Comparison of ENCODE assay signal across 1 cellular context in genomic region chr16:58629681-58630640, GRCh38.
A peak's percentile ranks its signal among the peaks of the same experiment; 100 is the strongest.
TF ChIP-seq lines count a peak whose summit lies in the region.

Gene CNOT1, minus strand, starts transcription at chr16:58629826. Its CDS starts 30,489 bp downstream, at chr16:58599337.

TF ChIP-seq in HEK293, 187 proteins besides CTCF, POLR2A, EP300 and RAD21 (continued from another document and continues in another):
- TF ChIP-seq ZNF488 (tag by site-specific recombination; IDR thresholded peaks at IDR 0.05) (no peak), ZNF302 (tag by site-specific recombination; IDR thresholded peaks at IDR 0.05; ENCODE audit: low read depth) (no peak), RBAK (tag by site-specific recombination; IDR thresholded peaks at IDR 0.05) (no peak), TCF7L2 (IDR thresholded peaks at IDR 0.05; ENCODE audit: borderline replicate concordance, low read depth, low read length) (no peak), KLF17 (tag by site-specific recombination; IDR thresholded peaks at IDR 0.05) (peak; percentile 17), ZBTB11 (tag by site-specific recombination; conservative IDR thresholded peaks at IDR 0.05; ENCODE audit: low read depth) (peak; percentile 31), MZF1 (tag by site-specific recombination; IDR thresholded peaks at IDR 0.05; ENCODE audit: borderline replicate concordance) (peak; percentile 99), ZNF664 (tag by site-specific recombination; IDR thresholded peaks at IDR 0.05) (no peak), ZNF416 (tag by site-specific recombination; IDR thresholded peaks at IDR 0.05) (no peak), ZNF549 (tag by site-specific recombination; IDR thresholded peaks at IDR 0.05) (no peak), ZNF184 (tag by site-specific recombination; IDR thresholded peaks at IDR 0.05) (no peak), ZNF140 (tag by site-specific recombination; IDR thresholded peaks at IDR 0.05) (no peak), ZNF433 (tag by site-specific recombination; IDR thresholded peaks at IDR 0.05; ENCODE audit: low read depth) (no peak), EGR2 (tag by site-specific recombination; IDR thresholded peaks at IDR 0.05; ENCODE audit: low read depth) (no peak), ZNF560 (tag by site-specific recombination; IDR thresholded peaks at IDR 0.05; ENCODE audit: borderline replicate concordance) (no peak), ZNF768 (tag by site-specific recombination; IDR thresholded peaks at IDR 0.05) (no peak), ZNF692 (tag by site-specific recombination; IDR thresholded peaks at IDR 0.05) (peak; percentile 83), REST (tag by site-specific recombination; IDR thresholded peaks at IDR 0.05) (no peak), IKZF3 (tag by site-specific recombination; IDR thresholded peaks at IDR 0.05) (no peak), ZBTB21 (tag by site-specific recombination; IDR thresholded peaks at IDR 0.05) (no peak), ZNF785 (tag by site-specific recombination; IDR thresholded peaks at IDR 0.05) (no peak), PRDM4 (tag by site-specific recombination; IDR thresholded peaks at IDR 0.05) (peak; percentile 17; the same call in 1 of the 2 replicates), ZNF341 (tag by site-specific recombination; IDR thresholded peaks at IDR 0.05; ENCODE audit: low read depth) (no peak), ZBTB7A (tag by site-specific recombination; IDR thresholded peaks at IDR 0.05; ENCODE audit: low read depth) (peak; percentile 20), ZNF473 (tag by site-specific recombination; IDR thresholded peaks at IDR 0.05) (no peak), ZEB2 (tag by site-specific recombination; IDR thresholded peaks at IDR 0.05) (peak; percentile 61; the same call in 1 of the 2 replicates), KLF8 (tag by site-specific recombination; IDR thresholded peaks at IDR 0.05) (peak; percentile 28; the same call in 1 of the 2 replicates), ZNF747 (tag by site-specific recombination; IDR thresholded peaks at IDR 0.05) (no peak), ZNF660 (tag by site-specific recombination; IDR thresholded peaks at IDR 0.05) (peak; percentile 79; the same call in 1 of the 2 replicates), ZNF391 (tag by site-specific recombination; IDR thresholded peaks at IDR 0.05; ENCODE audit: borderline replicate concordance, low read depth) (no peak), ZNF335 (tag by site-specific recombination; conservative IDR thresholded peaks at IDR 0.05) (peak; percentile 100), ZNF501 (tag by site-specific recombination; IDR thresholded peaks at IDR 0.05) (0 out of 2 replicates have a peak, but pooled peaks have one; percentile 57), ZIC2 (tag by site-specific recombination; IDR thresholded peaks at IDR 0.05) (no peak), ZNF23 (tag by site-specific recombination; IDR thresholded peaks at IDR 0.05; ENCODE audit: borderline replicate concordance) (no peak), ZNF202 (tag by site-specific recombination; IDR thresholded peaks at IDR 0.05; ENCODE audit: borderline replicate concordance) (no peak), GLI4 (tag by site-specific recombination; IDR thresholded peaks at IDR 0.05) (no peak), GFI1B (tag by site-specific recombination; IDR thresholded peaks at IDR 0.05) (0 out of 2 replicates have a peak, but pooled peaks have one; percentile 2), ZNF132 (tag by site-specific recombination; IDR thresholded peaks at IDR 0.05; ENCODE audit: borderline replicate concordance) (no peak), ZNF792 (tag by site-specific recombination; IDR thresholded peaks at IDR 0.05) (0 out of 2 replicates have a peak, but pooled peaks have one; percentile 33), ZNF580 (tag by site-specific recombination; IDR thresholded peaks at IDR 0.05) (0 out of 2 replicates have a peak, but pooled peaks have one; percentile 75), OVOL3 (tag by site-specific recombination; IDR thresholded peaks at IDR 0.05) (no peak), ZNF777 (tag by site-specific recombination; IDR thresholded peaks at IDR 0.05; ENCODE audit: borderline replicate concordance) (no peak; the same call in 1 of the 2 replicates), ZSCAN4 (tag by site-specific recombination; IDR thresholded peaks at IDR 0.05) (no peak), ZBTB10 (tag by site-specific recombination; IDR thresholded peaks at IDR 0.05) (peak; percentile 58), KLF7 (tag by site-specific recombination; IDR thresholded peaks at IDR 0.05; ENCODE audit: borderline replicate concordance) (peak; percentile 19; the same call in 1 of the 2 replicates), ZNF292 (tag by site-specific recombination; IDR thresholded peaks at IDR 0.05; ENCODE audit: borderline replicate concordance, low read depth) (no peak), ZNF555 (tag by site-specific recombination; conservative IDR thresholded peaks at IDR 0.05) (no peak), KLF10 (tag by site-specific recombination; IDR thresholded peaks at IDR 0.05) (peak; percentile 18; the same call in 1 of the 2 replicates), YY1 (tag by site-specific recombination; IDR thresholded peaks at IDR 0.05) (peak; percentile 67), ZNF157 (tag by site-specific recombination; IDR thresholded peaks at IDR 0.05) (no peak), ZNF19 (tag by site-specific recombination; IDR thresholded peaks at IDR 0.05; ENCODE audit: low read depth) (no peak)
